Comparison of ENCODE assay signal across 15 cellular contexts in the genomic region with DNA sequence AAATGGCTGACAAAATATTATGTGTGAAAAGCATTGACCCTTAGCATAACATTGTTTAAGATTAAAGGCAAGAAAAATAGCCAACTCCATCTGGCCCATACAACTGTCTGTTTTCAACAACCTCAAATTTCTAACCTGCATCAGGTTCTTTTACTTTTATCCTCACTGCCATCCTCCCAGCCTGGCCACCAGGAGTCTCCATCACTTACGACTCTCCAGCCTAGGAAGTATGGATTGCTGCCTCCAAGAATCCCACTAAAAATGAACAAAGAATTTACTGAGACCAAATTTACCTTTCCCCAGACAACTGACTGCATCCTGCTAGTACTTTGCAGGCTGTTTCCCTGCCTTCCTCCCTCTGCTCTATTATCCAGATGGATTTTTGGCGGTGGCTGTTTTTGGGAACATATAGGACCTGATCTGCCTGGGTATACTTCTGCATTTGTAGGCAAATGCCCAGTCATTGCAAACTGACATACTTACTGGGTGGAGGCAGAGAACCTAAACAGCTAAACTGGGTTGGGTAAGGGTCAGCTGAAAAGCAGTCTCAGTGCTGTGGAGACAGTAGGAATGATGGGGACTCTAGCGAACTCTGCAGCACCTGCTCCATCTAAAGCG.
DNase-seq lines count a peak whose midpoint lies in the region; ATAC-seq and TF ChIP-seq lines count a peak whose summit lies in the region.
"Had no signal": no experiment of that assay in that cellular context is flagged by ENCODE, and none has a peak within 500 bp of the region (broad histone marks: within the 10 kb centered on the region; RNA-seq: fewer than 3 reads in every experiment).

No MANE protein-coding gene starts in this region.

- TF ChIP-seq EP300 in sigmoid colon (IDR thresholded peaks at IDR 0.05) = no peak

- DNase-seq in cardiac muscle cell (ENCODE audit: low read depth in 1 of 2, low spot score in 1 of 2) (no peak), heart left ventricle (no peak), foreskin fibroblast (no peak), CD14-positive monocyte (ENCODE audit: low spot score) (no peak), DMS53 (lab: John Stamatoyannopoulos, UW) (no peak), sigmoid colon (no peak)
- no peak for DNase-seq in activated T-helper 1 cell treated with anti-CD3 and anti-CD28 coated beads, Interleukin-12 subunit alpha, Interleukin-12 subunit beta, Interleukin-2, Interleukin-4 antibody, amounts not matched to agents 30 ng/mL and 10 ng/mL and 1 ng/mL, durations not matched to agents 14 hours and 24 hours and 36 hours (ENCODE audit: low spot score)
- DNase-seq: ACHN; effector memory CD8-positive, alpha-beta T cell; left colon; NCI-H187; NCI-H526; stimulated activated CD4-positive, alpha-beta T cell treated with anti-CD3 and anti-CD28 coated beads, Interleukin-1b, Interleukin-23, amount 100 ng/mL, for 48 hours had no signal

- no peaks in the 10 kb centered on the region for H3K4me1 Mint-ChIP-seq in activated T-helper 1 cell treated with anti-CD3 and anti-CD28 coated beads, Interleukin-12 subunit alpha, Interleukin-12 subunit beta, Interleukin-2, Interleukin-4 antibody, amounts not matched to agents 30 ng/mL and 10 ng/mL and 1 ng/mL, durations not matched to agents 14 hours and 24 hours and 36 hours (ENCODE audit: low read depth)
- no peaks in the 10 kb centered on the region for H3K4me1 Mint-ChIP-seq in CD14-positive monocyte

- 95 to 99% (median 97%) methylated on average over 4 of the region's 4 CpGs for WGBS in heart left ventricle, 4 donors
- WGBS in sigmoid colon, 2 donors = 97% methylated on average over 4 of the region's 4 CpGs

- no peaks in the 10 kb centered on the region for H3K27me3 Mint-ChIP-seq in activated T-helper 1 cell treated with anti-CD3 and anti-CD28 coated beads, Interleukin-12 subunit alpha, Interleukin-12 subunit beta, Interleukin-2, Interleukin-4 antibody, amounts not matched to agents 30 ng/mL and 10 ng/mL and 1 ng/mL, durations not matched to agents 14 hours and 24 hours and 36 hours (ENCODE audit: insufficient read depth)
- no peaks in the 10 kb centered on the region for H3K27me3 Mint-ChIP-seq in CD14-positive monocyte (ENCODE audit: low read depth in 3 of 3)
- H3K27me3 Mint-ChIP-seq: effector memory CD8-positive, alpha-beta T cell had no signal

- H3K4me3 Mint-ChIP-seq in activated T-helper 1 cell treated with anti-CD3 and anti-CD28 coated beads, Interleukin-12 subunit alpha, Interleukin-12 subunit beta, Interleukin-2, Interleukin-4 antibody, amounts not matched to agents 30 ng/mL and 10 ng/mL and 1 ng/mL, durations not matched to agents 14 hours and 24 hours and 36 hours = no peak overlapping the region
- H3K4me3 Mint-ChIP-seq in CD14-positive monocyte = no peak overlapping the region
- H3K4me3 Mint-ChIP-seq: effector memory CD8-positive, alpha-beta T cell had no signal

- H3K27me3 ChIP-seq in cardiac muscle cell (no peaks in the 10 kb centered on the region), heart left ventricle (no peaks in the 10 kb centered on the region), subcutaneous abdominal adipose tissue (ENCODE audit: control insufficient read depth in 5 of 5, insufficient read depth in 4 of 5, low read length in 5 of 5) (no peaks in the 10 kb centered on the region), sigmoid colon (no peaks in the 10 kb centered on the region)

- H3K9ac ChIP-seq in subcutaneous abdominal adipose tissue (ENCODE audit: low read length in 5 of 5) = peak overlapping the region in 1 of 5 donors; percentile 41

- ATAC-seq in heart left ventricle = no peak
- ATAC-seq: activated naive CD4-positive, alpha-beta T cell treated with anti-CD3 and anti-CD28 coated beads, Interleukin-2, amount 50 U/mL, for 72 hours; effector memory CD8-positive, alpha-beta T cell; left colon had no signal

- TF ChIP-seq CTCF in cardiac muscle cell (IDR thresholded peaks at IDR 0.05; ENCODE audit: low read depth, low read length) = peak; percentile 25
- TF ChIP-seq CTCF in heart left ventricle (IDR thresholded peaks at IDR 0.05) = peak in 1 of 12 donors; percentile 9
- TF ChIP-seq CTCF in foreskin fibroblast (IDR thresholded peaks at IDR 0.05; ENCODE audit: low read depth, low read length) = peak; percentile 16
- TF ChIP-seq CTCF in CD14-positive monocyte (IDR thresholded peaks at IDR 0.05) = no peak
- no peak for TF ChIP-seq CTCF in sigmoid colon (IDR thresholded peaks at IDR 0.05)

- H3K4me3 ChIP-seq in cardiac muscle cell = no peak overlapping the region
- H3K4me3 ChIP-seq in heart left ventricle = no peak overlapping the region
- H3K4me3 ChIP-seq in foreskin fibroblast (ENCODE audit: low read depth in 1 of 2, low read length in 2 of 2) = no peak overlapping the region
- H3K4me3 ChIP-seq in subcutaneous abdominal adipose tissue (ENCODE audit: low read depth in 1 of 5, low read length in 5 of 5) = no peak overlapping the region
- no peak overlapping the region for H3K4me3 ChIP-seq in sigmoid colon

- no peak overlapping the region for H3K27ac ChIP-seq in cardiac muscle cell
- H3K27ac ChIP-seq in heart left ventricle = no peak overlapping the region
- H3K27ac ChIP-seq in subcutaneous abdominal adipose tissue (ENCODE audit: low read depth, low read length) = peak overlapping the region; percentile 64
- H3K27ac ChIP-seq in sigmoid colon = no peak overlapping the region

- peak overlapping the region; percentile 22 for H3K27ac Mint-ChIP-seq in activated T-helper 1 cell treated with anti-CD3 and anti-CD28 coated beads, Interleukin-12 subunit alpha, Interleukin-12 subunit beta, Interleukin-2, Interleukin-4 antibody, amounts not matched to agents 30 ng/mL and 10 ng/mL and 1 ng/mL, durations not matched to agents 14 hours and 24 hours and 36 hours
- peak overlapping the region in 3 of 7 donors; percentile 12 to 52 (median 20) for H3K27ac Mint-ChIP-seq in CD14-positive monocyte
- H3K27ac Mint-ChIP-seq: activated naive CD4-positive, alpha-beta T cell treated with anti-CD3 and anti-CD28 coated beads, Interleukin-2, amount 50 U/mL, for 72 hours; effector memory CD8-positive, alpha-beta T cell had no signal

- intact Hi-C loops in heart left ventricle (cut with DNase I) = no loop called here
- intact Hi-C loops in activated T-helper 1 cell treated with anti-CD3 and anti-CD28 coated beads, Interleukin-12 subunit alpha, Interleukin-12 subunit beta, Interleukin-2, Interleukin-4 antibody, amounts not matched to agents 30 ng/mL and 10 ng/mL and 1 ng/mL, durations not matched to agents 14 hours and 24 hours and 36 hours (cut with micrococcal nuclease) = no loop called here
- intact Hi-C loops in CD14-positive monocyte (cut with micrococcal nuclease) = no loop called here
- intact Hi-C loops in sigmoid colon (cut with DNase I) = no loop called here

- peaks cover 25% of the 10 kb centered on the region for H3K36me3 Mint-ChIP-seq in activated T-helper 1 cell treated with anti-CD3 and anti-CD28 coated beads, Interleukin-12 subunit alpha, Interleukin-12 subunit beta, Interleukin-2, Interleukin-4 antibody, amounts not matched to agents 30 ng/mL and 10 ng/mL and 1 ng/mL, durations not matched to agents 14 hours and 24 hours and 36 hours (ENCODE audit: low read depth)
- peaks cover 74 to 94% of the 10 kb centered on the region in 2 donors for H3K36me3 Mint-ChIP-seq in CD14-positive monocyte

- H3K9me3 Mint-ChIP-seq in activated T-helper 1 cell treated with anti-CD3 and anti-CD28 coated beads, Interleukin-12 subunit alpha, Interleukin-12 subunit beta, Interleukin-2, Interleukin-4 antibody, amounts not matched to agents 30 ng/mL and 10 ng/mL and 1 ng/mL, durations not matched to agents 14 hours and 24 hours and 36 hours = no peaks in the 10 kb centered on the region
- H3K9me3 Mint-ChIP-seq in CD14-positive monocyte = no peaks in the 10 kb centered on the region
- H3K9me3 Mint-ChIP-seq: activated naive CD4-positive, alpha-beta T cell treated with anti-CD3 and anti-CD28 coated beads, Interleukin-2, amount 50 U/mL, for 72 hours; effector memory CD8-positive, alpha-beta T cell had no signal

- H3K36me3 ChIP-seq in cardiac muscle cell (peaks cover 23% of the 10 kb centered on the region), heart left ventricle (peaks cover 0 to 77% (median 43%) of the 10 kb centered on the region in 9 donors), subcutaneous abdominal adipose tissue (ENCODE audit: control insufficient read depth in 5 of 5, insufficient read depth in 5 of 5, low read length in 5 of 5) (peaks cover 30 to 51% (median 44%) of the 10 kb centered on the region in 5 donors), sigmoid colon (peaks cover 0 to 35% (median 17%) of the 10 kb centered on the region in 4 donors)

- H3K9me3 ChIP-seq in cardiac muscle cell (ENCODE audit: low read depth) (no peaks in the 10 kb centered on the region), heart left ventricle (no peaks in the 10 kb centered on the region), subcutaneous abdominal adipose tissue (ENCODE audit: control insufficient read depth in 5 of 5, low read length in 5 of 5) (no peaks in the 10 kb centered on the region), sigmoid colon (no peaks in the 10 kb centered on the region)

- TF ChIP-seq POLR2A in heart left ventricle (IDR thresholded peaks at IDR 0.05) = no peak
- TF ChIP-seq POLR2A in sigmoid colon (IDR thresholded peaks at IDR 0.05) = no peak

- peaks cover 25% of the 10 kb centered on the region for H3K4me1 ChIP-seq in cardiac muscle cell (ENCODE audit: low read depth)
- peaks cover 0 to 22% (median 11%) of the 10 kb centered on the region in 12 donors for H3K4me1 ChIP-seq in heart left ventricle
- peaks cover 0 to 11% (median 6%) of the 10 kb centered on the region in 5 donors for H3K4me1 ChIP-seq in subcutaneous abdominal adipose tissue (ENCODE audit: control insufficient read depth in 5 of 5, insufficient read depth in 5 of 5, low read length in 5 of 5)
- H3K4me1 ChIP-seq in sigmoid colon = peaks cover 0 to 9% (median 4%) of the 10 kb centered on the region in 4 donors

Comparison
In these comparisons a context has a peak if more than half of its experiments do, and no peak if none do; other contexts are left out.
1. CTCF ChIP-seq: peak in cardiac muscle cell (single experiment) and foreskin fibroblast (single experiment); none in CD14-positive monocyte (single experiment) and sigmoid colon (0 of 4).